ENCODE assay signal across 27 cellular contexts in the genomic region with DNA sequence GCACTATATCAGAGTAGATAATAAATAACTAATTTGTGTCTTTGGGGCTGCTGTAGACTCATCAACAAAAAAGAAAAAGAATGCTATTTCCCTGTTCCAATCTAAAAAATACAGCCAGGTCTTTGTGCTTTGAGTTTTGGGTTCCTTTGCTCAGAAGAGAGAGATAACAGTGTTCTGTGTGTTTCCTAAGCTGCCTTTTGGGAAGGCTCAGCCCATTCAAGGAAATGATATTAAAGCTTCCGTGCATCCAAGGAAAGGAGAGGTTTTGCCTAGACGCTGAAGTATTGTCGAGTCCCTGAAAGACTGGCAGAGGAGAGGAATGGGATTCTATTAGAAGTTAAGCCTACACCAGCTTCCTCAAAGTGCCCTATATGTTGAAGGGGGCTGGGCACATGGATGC. TPM values are rescaled to one million over a fixed set of nuclear protein-coding genes. Genes with fewer than 3 reads are reported as not detected.
"Had no signal": no experiment of that assay in that cellular context is flagged by ENCODE, and none has a peak within 500 bp of the region (broad histone marks: within the 10 kb centered on the region; RNA-seq: fewer than 3 reads in every experiment).

No MANE protein-coding gene starts in this region.

- H3K4me3 ChIP-seq: pancreas, psoas muscle, right lobe of liver, sigmoid colon, stomach, thoracic aorta, thyroid gland, tibial nerve, upper lobe of left lung, vagina had no signal

- H3K36me3 ChIP-seq: neutrophil, pancreas, right lobe of liver, sigmoid colon, stomach, thoracic aorta, thyroid gland, tibial nerve, upper lobe of left lung, vagina had no signal

- DNase-seq: naive thymus-derived CD4-positive, alpha-beta T cell; natural killer cell; nucleus accumbens; pancreas; psoas muscle; right cardiac atrium; right lobe of liver; sigmoid colon; small intestine; stimulated activated CD4-positive, alpha-beta T cell treated with anti-CD3 and anti-CD28 coated beads, Interleukin-15, amount 100 ng/mL, for 24 hours; stimulated activated CD4-positive, alpha-beta T cell treated with anti-CD3 and anti-CD28 coated beads, Interleukin-2, amount 100 ng/mL, for 24 hours; stimulated activated CD4-positive, alpha-beta T cell treated with anti-CD3 and anti-CD28 coated beads, Interleukin-2, amount 100 ng/mL, for 48 hours; stimulated activated CD4-positive, alpha-beta T cell treated with anti-CD3 and anti-CD28 coated beads, Interleukin-4, amount 100 ng/mL, for 24 hours; stimulated activated naive B cell treated with anti-CD40 and anti-IgM and Interleukin-4, amounts not matched to agents 10 μg/mL and 1 μg/mL and 100 μg/mL, for 72 hours; stimulated activated naive CD4-positive, alpha-beta T cell treated with Interleukin-2 at 50 U/mL for 16 hours; stomach; thyroid gland; trophoblast cell; upper lobe of left lung had no signal

- H3K9me3 Mint-ChIP-seq: nephron; stimulated activated effector memory CD8-positive, alpha-beta T cell treated with anti-CD3 and anti-CD28 coated beads, Interleukin-12 subunit alpha, Interleukin-12 subunit beta, amount 100 ng/mL, for 72 hours; stimulated activated naive B cell treated with anti-CD40 and anti-IgM and Interleukin-4, amounts not matched to agents 10 μg/mL and 1 μg/mL and 100 μg/mL, for 72 hours; stimulated activated naive CD8-positive, alpha-beta T cell treated with anti-CD3 and anti-CD28 coated beads, Interleukin-15, Interleukin-2, amounts not matched to agents 100 ng/mL and 50 ng/mL, for 24 hours had no signal

- H3K27me3 Mint-ChIP-seq: progenitor cell of endocrine pancreas had no signal

- H3K36me3 Mint-ChIP-seq: naive thymus-derived CD4-positive, alpha-beta T cell; natural killer cell; stimulated activated effector memory CD8-positive, alpha-beta T cell treated with anti-CD3 and anti-CD28 coated beads, Interleukin-12 subunit alpha, Interleukin-12 subunit beta, amount 100 ng/mL, for 72 hours; stimulated activated naive B cell treated with anti-CD40 and anti-IgM and Interleukin-4, amounts not matched to agents 10 μg/mL and 1 μg/mL and 100 μg/mL, for 72 hours had no signal

- H3K4me1 Mint-ChIP-seq: natural killer cell; nephron; stimulated activated effector memory CD8-positive, alpha-beta T cell treated with anti-CD3 and anti-CD28 coated beads, Interleukin-12 subunit alpha, Interleukin-12 subunit beta, amount 100 ng/mL, for 72 hours; stimulated activated naive B cell treated with anti-CD40 and anti-IgM and Interleukin-4, amounts not matched to agents 10 μg/mL and 1 μg/mL and 100 μg/mL, for 72 hours had no signal

- H3K4me3 Mint-ChIP-seq: naive thymus-derived CD4-positive, alpha-beta T cell; natural killer cell; nephron; stimulated activated effector memory CD8-positive, alpha-beta T cell treated with anti-CD3 and anti-CD28 coated beads, Interleukin-12 subunit alpha, Interleukin-12 subunit beta, amount 100 ng/mL, for 72 hours; stimulated activated naive B cell treated with anti-CD40 and anti-IgM and Interleukin-4, amounts not matched to agents 10 μg/mL and 1 μg/mL and 100 μg/mL, for 72 hours; stimulated activated naive CD8-positive, alpha-beta T cell treated with anti-CD3 and anti-CD28 coated beads, Interleukin-15, Interleukin-2, amounts not matched to agents 100 ng/mL and 50 ng/mL, for 24 hours had no signal

- H3K27ac Mint-ChIP-seq: naive thymus-derived CD4-positive, alpha-beta T cell; natural killer cell; progenitor cell of endocrine pancreas; stimulated activated effector memory CD8-positive, alpha-beta T cell treated with anti-CD3 and anti-CD28 coated beads, Interleukin-12 subunit alpha, Interleukin-12 subunit beta, amount 100 ng/mL, for 72 hours; stimulated activated naive B cell treated with anti-CD40 and anti-IgM and Interleukin-4, amounts not matched to agents 10 μg/mL and 1 μg/mL and 100 μg/mL, for 72 hours; stimulated activated naive CD8-positive, alpha-beta T cell treated with anti-CD3 and anti-CD28 coated beads, Interleukin-15, Interleukin-2, amounts not matched to agents 100 ng/mL and 50 ng/mL, for 24 hours had no signal

- H3K9me3 ChIP-seq: neutrophil, pancreas, psoas muscle, right lobe of liver, sigmoid colon, stomach, thoracic aorta, thyroid gland, tibial nerve, upper lobe of left lung, vagina had no signal

- H3K4me1 ChIP-seq: pancreas, psoas muscle, sigmoid colon, stomach, tibial nerve, upper lobe of left lung, vagina had no signal

- H3K27ac ChIP-seq: neutrophil, pancreas, psoas muscle, sigmoid colon, stomach, thoracic aorta, thyroid gland, tibial nerve, upper lobe of left lung, vagina had no signal

- H3K27me3 ChIP-seq: right lobe of liver, sigmoid colon, thyroid gland, tibial nerve, upper lobe of left lung, vagina had no signal

RNA-seq across cellular contexts. Expression of a gene that starts 25.8 kb away (rescaled TPM):
- total RNA-seq: natural killer cell, tibial nerve, vagina had no signal
